Comparison of ENCODE assay signal across 12 cellular contexts in genomic region chr5:8829322-8830029, GRCh38.
DNase-seq lines count a peak whose midpoint lies in the region; ATAC-seq and TF ChIP-seq lines count a peak whose summit lies in the region.
"Had no signal": no experiment of that assay in that cellular context is flagged by ENCODE, and none has a peak within 500 bp of the region (broad histone marks: within the 10 kb centered on the region; RNA-seq: fewer than 3 reads in every experiment).

No MANE protein-coding gene starts in this region.

- no peaks in the 10 kb centered on the region for H3K79me2 ChIP-seq in osteoblast (ENCODE audit: insufficient read depth, low read length)

- H3K4me2 ChIP-seq in osteoblast (ENCODE audit: insufficient read depth, low read length) = peak overlapping the region; percentile 57

- H3K4me3 ChIP-seq in SJCRH30 (no peak overlapping the region), osteoblast (ENCODE audit: insufficient read depth, low read length) (no peak overlapping the region)
- H3K4me3 ChIP-seq: coronary artery, tibial artery had no signal

- no peaks in the 10 kb centered on the region for H3K9me3 ChIP-seq in SJCRH30 (replicated peaks)
- no peaks in the 10 kb centered on the region for H3K9me3 ChIP-seq in osteoblast (ENCODE audit: low read depth, low read length)
- H3K9me3 ChIP-seq: tibial artery had no signal

- H3K27me3 ChIP-seq in SJCRH30 = no peaks in the 10 kb centered on the region
- H3K27me3 ChIP-seq in osteoblast (ENCODE audit: insufficient read depth, low read length) = no peaks in the 10 kb centered on the region
- H3K27me3 ChIP-seq: tibial artery had no signal

- H4K20me1 ChIP-seq in osteoblast (ENCODE audit: insufficient read depth, low read length) = no peaks in the 10 kb centered on the region

- no peak for TF ChIP-seq CTCF in osteoblast (IDR thresholded peaks at IDR 0.05; ENCODE audit: extremely low read depth, low read depth, low read length)

- DNase-seq in ELF-1 (ENCODE audit: low read depth, low spot score) = peak; percentile 46
- DNase-seq in SJCRH30 = peak; percentile 54 to 75
- DNase-seq in fibroblast of peridontal ligament (ENCODE audit: extremely low read depth) = peak; percentile 98
- DNase-seq in osteoblast (ENCODE audit: insufficient read length, low spot score, missing footprints) = peak; percentile 95
- no peak for DNase-seq in NCI-H2227 (lab: John Stamatoyannopoulos, UW; ENCODE audit: unreplicated experiment)
- no peak for DNase-seq in NCI-H748 treated with DMSO at 0.1 percent for 48 hours (lab: John Stamatoyannopoulos, UW)
- DNase-seq in NAMALWA (ENCODE audit: low spot score) = no peak
- DNase-seq: DND-41, MV-4-11, tibial artery had no signal

- H3K36me3 ChIP-seq in SJCRH30 (no peaks in the 10 kb centered on the region), osteoblast (ENCODE audit: insufficient read depth, low read length) (no peaks in the 10 kb centered on the region)
- H3K36me3 ChIP-seq: tibial artery had no signal

- ATAC-seq in HG02970 (IDR thresholded peaks at IDR 0.05; ENCODE audit: low FRiP score, unreplicated experiment) = no peak

- H3K27ac ChIP-seq in SJCRH30 = peak overlapping the region; percentile 55
- H3K27ac ChIP-seq in osteoblast (ENCODE audit: low read depth, low read length) = peak overlapping the region; percentile 83
- H3K27ac ChIP-seq: tibial artery had no signal

- peaks cover 17% of the 10 kb centered on the region for H3K4me1 ChIP-seq in SJCRH30
- peaks cover 55% of the 10 kb centered on the region for H3K4me1 ChIP-seq in osteoblast (ENCODE audit: insufficient read depth, low read length)

- H2AFZ ChIP-seq in osteoblast (ENCODE audit: low read length) = no peak overlapping the region

Comparison
In these comparisons a context has a peak if more than half of its experiments do, and no peak if none do; other contexts are left out.
1. DNase-seq: peak in ELF-1 (single experiment), SJCRH30 (2 of 2), fibroblast of peridontal ligament (single experiment) and osteoblast (single experiment); none in NCI-H2227 (single experiment), NCI-H748 treated with DMSO at 0.1 percent for 48 hours (single experiment) and NAMALWA (single experiment).